1 cellular context compared by ENCODE assay signal in genomic region chr2:69985684-69986083, GRCh38.
TF ChIP-seq lines count a peak whose summit lies in the region.

No MANE protein-coding gene starts in this region.

TF ChIP-seq in HepG2, 621 proteins besides CTCF, POLR2A, EP300 and RAD21 (continued from another document):
- TF ChIP-seq CEBPB (IDR thresholded peaks at IDR 0.05; ENCODE audit: borderline replicate concordance, low read depth, low read length): peak; percentile 85
